In the genomic region with DNA sequence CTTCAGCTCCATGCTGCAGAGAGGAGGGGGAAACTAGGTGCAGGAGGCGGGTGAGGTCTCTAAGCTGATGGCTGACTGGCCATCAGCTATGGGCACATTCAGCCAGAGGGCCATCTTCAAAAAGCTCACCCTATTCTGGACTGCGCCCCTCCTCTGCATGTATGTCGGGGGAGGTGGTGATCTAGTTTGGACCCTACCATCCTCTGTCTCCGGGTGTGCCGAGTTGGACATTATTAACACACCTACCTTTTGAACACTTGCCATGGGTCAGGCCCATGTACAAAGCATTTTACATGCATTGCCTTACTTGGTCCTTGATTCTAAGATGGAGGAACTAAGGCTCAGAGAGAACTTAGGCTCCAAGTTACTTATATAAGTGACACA, we compare ENCODE assay signal across 1 cellular context.
TF ChIP-seq lines count a peak whose summit lies in the region.

No MANE protein-coding gene starts in this region.

TF ChIP-seq in endothelial cell of umbilical vein, 7 proteins besides CTCF, POLR2A, EP300 and RAD21:
- TF ChIP-seq FOS (IDR thresholded peaks at IDR 0.05; ENCODE audit: borderline replicate concordance, insufficient read depth, low read length) = no peak
- TF ChIP-seq MYC (IDR thresholded peaks at IDR 0.05; ENCODE audit: low read depth, low read length) = no peak
- TF ChIP-seq EZH2 (IDR thresholded peaks at IDR 0.05; ENCODE audit: borderline replicate concordance, low read depth, low read length, severe bottlenecking) = no peak
- TF ChIP-seq POLR2AphosphoS5 (IDR thresholded peaks at IDR 0.05; ENCODE audit: insufficient read depth, low read depth, low read length) = no peak
- no peak for TF ChIP-seq GATA2 (IDR thresholded peaks at IDR 0.05; ENCODE audit: insufficient read depth, insufficient read length, low read depth, low read length)
- TF ChIP-seq MAX (IDR thresholded peaks at IDR 0.05; ENCODE audit: insufficient read depth, insufficient read length) = no peak
- TF ChIP-seq JUN (IDR thresholded peaks at IDR 0.05; ENCODE audit: borderline replicate concordance, insufficient read depth, insufficient read length, low read depth) = no peak
